ENCODE assay signal across 13 cellular contexts in the genomic region with DNA sequence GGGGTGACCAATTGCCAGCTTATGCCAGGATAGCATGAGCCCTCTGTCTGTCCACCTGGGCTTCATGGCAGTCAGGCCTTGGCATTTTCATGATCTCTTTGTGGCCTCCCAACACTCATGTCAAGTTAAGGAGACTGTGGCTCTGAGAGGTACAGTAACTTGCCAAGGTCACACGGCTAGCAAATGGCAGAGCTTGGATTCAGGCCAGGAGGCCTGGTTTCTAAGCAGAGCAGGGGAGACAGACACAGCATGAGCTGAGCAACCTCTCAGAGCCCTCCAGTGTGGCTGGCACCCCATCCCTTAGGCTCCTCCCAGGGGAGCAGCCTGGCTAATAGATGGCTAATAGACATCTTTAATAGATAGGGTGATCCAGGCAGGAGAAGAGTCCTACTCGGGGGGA. TPM values are rescaled to one million over a fixed set of nuclear protein-coding genes. Genes with fewer than 3 reads are reported as not detected.
A peak's percentile ranks its signal among the peaks of the same experiment; 100 is the strongest.
DNase-seq lines count a peak whose midpoint lies in the region; ATAC-seq, FAIRE-seq and TF ChIP-seq lines count a peak whose summit lies in the region.
"Had no signal": no experiment of that assay in that cellular context is flagged by ENCODE, and none has a peak within 500 bp of the region (broad histone marks: within the 10 kb centered on the region; RNA-seq: fewer than 3 reads in every experiment).

No MANE protein-coding gene starts in this region.

- H2AFZ ChIP-seq in astrocyte (ENCODE audit: low read depth, low read length) (no peak overlapping the region), smooth muscle cell (ENCODE audit: low read depth) (no peak overlapping the region)

- H4K20me1 ChIP-seq in astrocyte (ENCODE audit: insufficient read depth, low read length) (peaks cover 58% of the 10 kb centered on the region), smooth muscle cell (ENCODE audit: low read depth) (peaks cover 69% of the 10 kb centered on the region)

- peaks cover 2% of the 10 kb centered on the region for H3K9me3 Mint-ChIP-seq in astrocyte (ENCODE audit: unreplicated experiment)

- H3K4me1 ChIP-seq in HUES48 (ENCODE audit: control insufficient read depth, insufficient read depth, low read length) = peaks cover 25% of the 10 kb centered on the region
- peaks cover 57% of the 10 kb centered on the region for H3K4me1 ChIP-seq in astrocyte (ENCODE audit: insufficient read depth, low read length)
- H3K4me1 ChIP-seq in smooth muscle cell (ENCODE audit: low read depth) = peaks cover 58% of the 10 kb centered on the region

- DNase-seq in astrocyte (ENCODE audit: low read depth) (no peak), smooth muscle cell (lab: John Stamatoyannopoulos, UW; ENCODE audit: unreplicated experiment) (no peak), middle frontal gyrus (ENCODE audit: extremely low spot score, low spot score) (no peak), amygdala (lab: John Stamatoyannopoulos, UW) (no peak)
- no peak for DNase-seq in activated CD4-positive, alpha-beta T cell treated with anti-CD3 and anti-CD28 coated beads, Interleukin-2, amount 50 U/mL, for 4 hours
- DNase-seq: activated CD4-positive, alpha-beta T cell treated with anti-CD3 and anti-CD28 coated beads, Interleukin-2, amount 50 U/mL, for 48 hours; foreskin keratinocyte; stimulated activated CD4-positive, alpha-beta T cell treated with anti-CD3 and anti-CD28 coated beads, Interleukin-4, amount 100 ng/mL, for 24 hours had no signal

- H3K9ac ChIP-seq in HUES48 (ENCODE audit: low read depth, low read length) (no peak overlapping the region), astrocyte (ENCODE audit: low read length) (peak overlapping the region; percentile 40), smooth muscle cell (ENCODE audit: low read depth) (peak overlapping the region; percentile 7)

- peaks cover 6% of the 10 kb centered on the region for H3K27me3 Mint-ChIP-seq in astrocyte (ENCODE audit: low read depth, unreplicated experiment)

- FAIRE-seq in astrocyte (lab: Jason Lieb, UNC) = no peak

- H3K4me2 ChIP-seq in astrocyte (ENCODE audit: low read length) (peak overlapping the region; percentile 67), smooth muscle cell (peak overlapping the region; percentile 76)

- peak overlapping the region; percentile 91 for H3K27ac Mint-ChIP-seq in astrocyte (ENCODE audit: unreplicated experiment)

- H3K4me3 ChIP-seq in HUES48 (ENCODE audit: low read depth, low read length) (no peak overlapping the region), astrocyte (ENCODE audit: insufficient read depth, low read depth, low read length) (no peak overlapping the region), smooth muscle cell (peak overlapping the region; percentile 6)
- H3K4me3 ChIP-seq: mucosa of descending colon had no signal

- H3K9me3 ChIP-seq in HUES48 (ENCODE audit: control insufficient read depth, insufficient read depth, low read length) (no peaks in the 10 kb centered on the region), astrocyte (ENCODE audit: insufficient read depth, low read depth, low read length) (no peaks in the 10 kb centered on the region), smooth muscle cell (replicated peaks; ENCODE audit: low read depth) (no peaks in the 10 kb centered on the region)
- H3K9me3 ChIP-seq: mucosa of descending colon had no signal

- H3K36me3 ChIP-seq in HUES48 (ENCODE audit: control insufficient read depth, insufficient read depth, low read length) (no peaks in the 10 kb centered on the region), astrocyte (ENCODE audit: insufficient read depth, low read length) (no peaks in the 10 kb centered on the region), smooth muscle cell (ENCODE audit: low read depth) (no peaks in the 10 kb centered on the region)

- no peak for TF ChIP-seq CTCF in astrocyte (IDR thresholded peaks at IDR 0.05; ENCODE audit: insufficient read depth, low read depth, low read length)
- TF ChIP-seq CTCF in smooth muscle cell (IDR thresholded peaks at IDR 0.05; ENCODE audit: borderline replicate concordance, insufficient read depth, poor library complexity, severe bottlenecking) = no peak

- ATAC-seq in HG03520 (IDR thresholded peaks at IDR 0.05; ENCODE audit: unreplicated experiment) = no peak
- ATAC-seq: foreskin keratinocyte, mucosa of descending colon had no signal

- peak overlapping the region; percentile 74 for H3K4me3 Mint-ChIP-seq in astrocyte (ENCODE audit: unreplicated experiment)

- H3K79me2 ChIP-seq in astrocyte (ENCODE audit: insufficient read depth, low read length) (peaks cover 70% of the 10 kb centered on the region), smooth muscle cell (ENCODE audit: low read depth) (peaks cover 77% of the 10 kb centered on the region)

- H3K27ac ChIP-seq in HUES48 (ENCODE audit: low read depth, low read length) (peak overlapping the region; percentile 25), astrocyte (ENCODE audit: low read depth, low read length) (peak overlapping the region; percentile 5), layer of hippocampus (ENCODE audit: low read depth, low read length) (peak overlapping the region; percentile 14), smooth muscle cell (ENCODE audit: low read depth) (peak overlapping the region; percentile 96)
- H3K27ac ChIP-seq: foreskin keratinocyte had no signal

- H3K4me1 Mint-ChIP-seq in astrocyte (ENCODE audit: low read depth, unreplicated experiment) = peaks cover 58% of the 10 kb centered on the region

- WGBS in smooth muscle cell (ENCODE audit: low lambda C conversion rate) = 60% methylated on average over 2 of the region's 2 CpGs

- peaks cover 57% of the 10 kb centered on the region for H3F3A ChIP-seq in smooth muscle cell (ENCODE audit: low read depth)

- peaks cover 19% of the 10 kb centered on the region for H3K36me3 Mint-ChIP-seq in astrocyte (ENCODE audit: low read depth, unreplicated experiment)

- H3K27me3 ChIP-seq in HUES48 (ENCODE audit: control insufficient read depth, insufficient read depth, low read length) (no peaks in the 10 kb centered on the region), astrocyte (ENCODE audit: insufficient read depth, low read length) (no peaks in the 10 kb centered on the region), layer of hippocampus (ENCODE audit: control insufficient read depth, insufficient read depth, low read length) (no peaks in the 10 kb centered on the region), smooth muscle cell (ENCODE audit: low read depth) (no peaks in the 10 kb centered on the region)
- H3K27me3 ChIP-seq: foreskin keratinocyte had no signal

RNA-seq across cellular contexts. Expression of a gene that starts 4.0 kb away (rescaled TPM):
- total RNA-seq in astrocyte (40.2 and 68.9 TPM in 2 replicates), smooth muscle cell (30.5 and 46.4 TPM in 2 replicates)
- polyA plus RNA-seq in smooth muscle cell = 34.2 and 36.9 TPM in 2 replicates
- total RNA-seq: SK-MEL-5 had no signal

RNA-seq across cellular contexts. Expression of a gene that starts 16.6 kb away (rescaled TPM):
- 5.5 and 9.4 TPM in 2 replicates for total RNA-seq in astrocyte
- 6.4 and 8.2 TPM in 2 replicates for total RNA-seq in smooth muscle cell
- polyA plus RNA-seq in smooth muscle cell = 7.9 and 12.2 TPM in 2 replicates
- total RNA-seq: SK-MEL-5 had no signal

RNA-seq across cellular contexts. Expression of a gene that starts 56.4 kb away (rescaled TPM):
- total RNA-seq in astrocyte = 42.0 and 47.4 TPM in 2 replicates
- total RNA-seq in smooth muscle cell = 64.0 and 66.6 TPM in 2 replicates
- polyA plus RNA-seq in smooth muscle cell = 48.6 and 62.9 TPM in 2 replicates

Comparison
In these comparisons a context has a peak if more than half of its experiments do, and no peak if none do; other contexts are left out.
1. H3K27ac ChIP-seq: peak in every context shown above with its lines; median percentile 96 in smooth muscle cell; 25 in HUES48; 14 in layer of hippocampus; 5 in astrocyte.